In genomic region chr17:58330997-58331814, GRCh38 we compare ENCODE assay signal across 8 cellular contexts. TPM values are rescaled to one million over a fixed set of nuclear protein-coding genes. Genes with fewer than 3 reads are reported as not detected.
DNase-seq lines count a peak whose midpoint lies in the region; ATAC-seq and TF ChIP-seq lines count a peak whose summit lies in the region.

No MANE protein-coding gene starts in this region.

- peak; percentile 30 for ATAC-seq in Right ventricle myocardium superior (ENCODE audit: poor library complexity)
- no peak for ATAC-seq in HG03571 (IDR thresholded peaks at IDR 0.05; ENCODE audit: unreplicated experiment)

- H2AFZ ChIP-seq in KMS-11 (ENCODE audit: low read depth) = no peak overlapping the region
- H2AFZ ChIP-seq in GM23248 = no peak overlapping the region

- H3K4me2 ChIP-seq in KMS-11 = peak overlapping the region; percentile 95
- no peak overlapping the region for H3K4me2 ChIP-seq in GM23248 (ENCODE audit: unreplicated experiment)

- H3K4me3 ChIP-seq in KMS-11 (IDR thresholded peaks at IDR 0.05; ENCODE audit: insufficient read depth, low read depth, low read length) (peak overlapping the region; percentile 64), GM23248 (no peak overlapping the region)

- 81 to 88% methylated on average over 16 to 23 of the region's 23 CpGs for WGBS in GM23248 (ENCODE audit: low coverage in 1 of 2, low lambda C conversion rate in 2 of 2, missing lambda C conversion rate in 2 of 2), 2 experiments

- H3K79me2 ChIP-seq in KMS-11 (ENCODE audit: insufficient read depth, low read depth) = peaks cover 58% of the 10 kb centered on the region
- no peaks in the 10 kb centered on the region for H3K79me2 ChIP-seq in GM23248 (ENCODE audit: insufficient read depth)

- DNase-seq in activated CD8-positive, alpha-beta memory T cell treated with anti-CD3 and anti-CD28 coated beads for 24 hours = peak; percentile 93
- DNase-seq in Right ventricle myocardium superior (no peak), inferior parietal cortex (ENCODE audit: extremely low spot score) (no peak), GM23248 (no peak), Ammon's horn (ENCODE audit: low spot score) (no peak)
- DNase-seq in stimulated activated CD4-positive, alpha-beta T cell treated with anti-CD3 and anti-CD28 coated beads, Interleukin-2, amount 100 ng/mL, for 24 hours = peak; percentile 76 to 83

- no peak for TF ChIP-seq CTCF in KMS-11 (conservative IDR thresholded peaks at IDR 0.05; ENCODE audit: low read depth, low read length)

- H3K9ac ChIP-seq in KMS-11 (peak overlapping the region; percentile 100), GM23248 (no peak overlapping the region)

- peaks cover 11% of the 10 kb centered on the region; the same call in 1 of the 2 replicates for H3K36me3 ChIP-seq in KMS-11 (ENCODE audit: insufficient read depth)
- H3K36me3 ChIP-seq in GM23248 (ENCODE audit: low read depth) = no peaks in the 10 kb centered on the region

- H3K9me3 ChIP-seq in GM23248 (ENCODE audit: low read depth) = no peaks in the 10 kb centered on the region

- H3F3A ChIP-seq in GM23248 (ENCODE audit: insufficient read depth) = no peaks in the 10 kb centered on the region

- H4K20me1 ChIP-seq in KMS-11 (ENCODE audit: insufficient read depth) (peaks cover 7% of the 10 kb centered on the region; the same call in 1 of the 2 replicates), GM23248 (ENCODE audit: insufficient read depth) (no peaks in the 10 kb centered on the region)

- H3K27ac ChIP-seq in KMS-11 (peak overlapping the region; percentile 96), GM23248 (no peak overlapping the region)

- H3K4me1 ChIP-seq in KMS-11 (ENCODE audit: low read depth, poor library complexity, severe bottlenecking) (peaks cover 58% of the 10 kb centered on the region), GM23248 (ENCODE audit: insufficient read depth) (peaks cover 5% of the 10 kb centered on the region)

- H3K27me3 ChIP-seq in KMS-11 (ENCODE audit: insufficient read depth, low read depth) = no peaks in the 10 kb centered on the region
- H3K27me3 ChIP-seq in GM23248 (replicated peaks; ENCODE audit: insufficient read depth) = no peaks in the 10 kb centered on the region

- no peaks in the 10 kb centered on the region for H3K9me2 ChIP-seq in GM23248 (ENCODE audit: insufficient read depth)

- in situ Hi-C loops in GM23248 (cut with MboI) = no loop called here

- intact Hi-C loops in Right ventricle myocardium superior (cut with DNase I) = no loop called here

RNA-seq across cellular contexts. Expression of gene TSPOAP1, which starts 2.6 kb away (rescaled TPM):
- total RNA-seq in Right ventricle myocardium superior = 13.6 TPM
- total RNA-seq in GM23248 (2014; rRNA removed; shearing (Covaris generic)) = under 0.01 and 0.76 TPM in 2 replicates
- polyA plus RNA-seq in GM23248 (2016; fragmentation: Nextera tagmentation; extraction: Ambion mirVana) = 0.63 and 1.0 TPM in 2 replicates

RNA-seq across cellular contexts. Expression of gene SUPT4H1, which starts 20.8 kb away (rescaled TPM):
- total RNA-seq in Right ventricle myocardium superior = 59.2 TPM
- total RNA-seq in GM23248 (2014; rRNA removed; shearing (Covaris generic)) = 48.7 and 57.1 TPM in 2 replicates
- 88.7 and 92.1 TPM in 2 replicates for polyA plus RNA-seq in GM23248 (2016; fragmentation: Nextera tagmentation; extraction: Ambion mirVana)

RNA-seq across cellular contexts. Expression of gene MPO, which starts 50.5 kb away (rescaled TPM):
- 0.05 TPM for total RNA-seq in Right ventricle myocardium superior
- 0.38 TPM in 1 of 2 replicates, not detected in the other for total RNA-seq in GM23248 (2014; rRNA removed; shearing (Covaris generic))
- polyA plus RNA-seq in GM23248 (2016; fragmentation: Nextera tagmentation; extraction: Ambion mirVana) = not detected in 2 replicates

Comparison
In these comparisons a context has a peak if more than half of its experiments do, and no peak if none do; other contexts are left out.
1. DNase-seq: peak in activated CD8-positive, alpha-beta memory T cell treated with anti-CD3 and anti-CD28 coated beads for 24 hours (single experiment) and stimulated activated CD4-positive, alpha-beta T cell treated with anti-CD3 and anti-CD28 coated beads, Interleukin-2, amount 100 ng/mL, for 24 hours (2 of 2); none in Right ventricle myocardium superior (single experiment), inferior parietal cortex (single experiment), GM23248 (single experiment) and Ammon's horn (single experiment).